ENCODE assay signal across 1 cellular context in the genomic region with DNA sequence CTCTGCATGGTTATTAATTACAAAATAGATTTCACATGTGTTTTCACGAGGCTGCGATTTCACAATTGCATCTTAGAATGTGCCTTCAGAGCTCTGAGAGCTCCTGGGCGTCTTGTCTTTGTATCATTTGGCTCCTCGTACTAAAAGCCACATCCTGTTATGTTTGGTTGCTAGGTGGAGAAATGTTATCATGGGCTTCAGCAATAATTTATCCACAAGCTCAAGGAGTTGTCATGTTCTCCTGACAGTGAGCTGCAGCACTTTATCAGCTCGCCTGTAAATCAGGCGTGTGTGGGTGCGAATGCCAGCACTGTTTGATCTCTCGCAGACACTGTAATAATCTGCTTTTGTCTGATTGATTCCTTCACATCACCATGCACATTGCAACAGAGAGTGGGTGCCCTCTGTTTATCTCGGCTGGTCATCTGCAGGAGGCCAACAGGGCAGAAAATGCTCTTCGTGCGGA.
A peak's percentile ranks its signal among the peaks of the same experiment; 100 is the strongest.
TF ChIP-seq lines count a peak whose summit lies in the region.

No MANE protein-coding gene starts in this region.

TF ChIP-seq in K562, 482 proteins besides CTCF, POLR2A, EP300 and RAD21 (continued from another document):
- TF ChIP-seq, protein P1, sequence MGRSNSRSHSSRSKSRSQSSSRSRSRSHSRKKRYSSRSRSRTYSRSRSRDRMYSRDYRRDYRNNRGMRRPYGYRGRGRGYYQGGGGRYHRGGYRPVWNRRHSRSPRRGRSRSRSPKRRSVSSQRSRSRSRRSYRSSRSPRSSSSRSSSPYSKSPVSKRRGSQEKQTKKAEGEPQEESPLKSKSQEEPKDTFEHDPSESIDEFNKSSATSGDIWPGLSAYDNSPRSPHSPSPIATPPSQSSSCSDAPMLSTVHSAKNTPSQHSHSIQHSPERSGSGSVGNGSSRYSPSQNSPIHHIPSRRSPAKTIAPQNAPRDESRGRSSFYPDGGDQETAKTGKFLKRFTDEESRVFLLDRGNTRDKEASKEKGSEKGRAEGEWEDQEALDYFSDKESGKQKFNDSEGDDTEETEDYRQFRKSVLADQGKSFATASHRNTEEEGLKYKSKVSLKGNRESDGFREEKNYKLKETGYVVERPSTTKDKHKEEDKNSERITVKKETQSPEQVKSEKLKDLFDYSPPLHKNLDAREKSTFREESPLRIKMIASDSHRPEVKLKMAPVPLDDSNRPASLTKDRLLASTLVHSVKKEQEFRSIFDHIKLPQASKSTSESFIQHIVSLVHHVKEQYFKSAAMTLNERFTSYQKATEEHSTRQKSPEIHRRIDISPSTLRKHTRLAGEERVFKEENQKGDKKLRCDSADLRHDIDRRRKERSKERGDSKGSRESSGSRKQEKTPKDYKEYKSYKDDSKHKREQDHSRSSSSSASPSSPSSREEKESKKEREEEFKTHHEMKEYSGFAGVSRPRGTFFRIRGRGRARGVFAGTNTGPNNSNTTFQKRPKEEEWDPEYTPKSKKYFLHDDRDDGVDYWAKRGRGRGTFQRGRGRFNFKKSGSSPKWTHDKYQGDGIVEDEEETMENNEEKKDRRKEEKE (IDR thresholded peaks at IDR 0.05; ENCODE audit: borderline replicate concordance in 1 of 2, control insufficient read depth in 1 of 2, low read depth in 2 of 2, low read length in 1 of 2): no peak
- TF ChIP-seq DNMT1 (IDR thresholded peaks at IDR 0.05): no peak
- TF ChIP-seq C11orf30 (IDR thresholded peaks at IDR 0.05; ENCODE audit: low read depth): no peak
- TF ChIP-seq CBFA2T2 (conservative IDR thresholded peaks at IDR 0.05): peak; percentile 58
- TF ChIP-seq, protein P2, sequence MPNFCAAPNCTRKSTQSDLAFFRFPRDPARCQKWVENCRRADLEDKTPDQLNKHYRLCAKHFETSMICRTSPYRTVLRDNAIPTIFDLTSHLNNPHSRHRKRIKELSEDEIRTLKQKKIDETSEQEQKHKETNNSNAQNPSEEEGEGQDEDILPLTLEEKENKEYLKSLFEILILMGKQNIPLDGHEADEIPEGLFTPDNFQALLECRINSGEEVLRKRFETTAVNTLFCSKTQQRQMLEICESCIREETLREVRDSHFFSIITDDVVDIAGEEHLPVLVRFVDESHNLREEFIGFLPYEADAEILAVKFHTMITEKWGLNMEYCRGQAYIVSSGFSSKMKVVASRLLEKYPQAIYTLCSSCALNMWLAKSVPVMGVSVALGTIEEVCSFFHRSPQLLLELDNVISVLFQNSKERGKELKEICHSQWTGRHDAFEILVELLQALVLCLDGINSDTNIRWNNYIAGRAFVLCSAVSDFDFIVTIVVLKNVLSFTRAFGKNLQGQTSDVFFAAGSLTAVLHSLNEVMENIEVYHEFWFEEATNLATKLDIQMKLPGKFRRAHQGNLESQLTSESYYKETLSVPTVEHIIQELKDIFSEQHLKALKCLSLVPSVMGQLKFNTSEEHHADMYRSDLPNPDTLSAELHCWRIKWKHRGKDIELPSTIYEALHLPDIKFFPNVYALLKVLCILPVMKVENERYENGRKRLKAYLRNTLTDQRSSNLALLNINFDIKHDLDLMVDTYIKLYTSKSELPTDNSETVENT (CRISPR knock-in tag; IDR thresholded peaks at IDR 0.05): no peak
- TF ChIP-seq BRCA1 (IDR thresholded peaks at IDR 0.05): no peak
- no peak for TF ChIP-seq BRCA1 (CRISPR knock-in tag; IDR thresholded peaks at IDR 0.05)
- peak; percentile 97 for TF ChIP-seq MEIS2 (IDR thresholded peaks at IDR 0.05; ENCODE audit: partially characterized antibody)
- TF ChIP-seq, protein P3, sequence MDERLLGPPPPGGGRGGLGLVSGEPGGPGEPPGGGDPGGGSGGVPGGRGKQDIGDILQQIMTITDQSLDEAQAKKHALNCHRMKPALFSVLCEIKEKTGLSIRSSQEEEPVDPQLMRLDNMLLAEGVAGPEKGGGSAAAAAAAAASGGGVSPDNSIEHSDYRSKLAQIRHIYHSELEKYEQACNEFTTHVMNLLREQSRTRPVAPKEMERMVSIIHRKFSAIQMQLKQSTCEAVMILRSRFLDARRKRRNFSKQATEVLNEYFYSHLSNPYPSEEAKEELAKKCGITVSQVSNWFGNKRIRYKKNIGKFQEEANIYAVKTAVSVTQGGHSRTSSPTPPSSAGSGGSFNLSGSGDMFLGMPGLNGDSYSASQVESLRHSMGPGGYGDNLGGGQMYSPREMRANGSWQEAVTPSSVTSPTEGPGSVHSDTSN (CRISPR knock-in tag; IDR thresholded peaks at IDR 0.05; ENCODE audit: low read depth): 0 out of 2 replicates have a peak, but pooled peaks have one; percentile 26
- TF ChIP-seq, protein P3 (tag; conservative IDR thresholded peaks at IDR 0.05; ENCODE audit: low read depth): peak; percentile 94
- no peak for TF ChIP-seq CREB1 (IDR thresholded peaks at IDR 0.05)
- no peak for TF ChIP-seq CREB1 (CRISPR knock-in tag; IDR thresholded peaks at IDR 0.05)
- no peak for TF ChIP-seq ZSCAN32 (CRISPR knock-in tag; IDR thresholded peaks at IDR 0.05)
- TF ChIP-seq HNRNPH1 (optimal IDR thresholded peaks at IDR 0.05; ENCODE audit: low read depth, low read length): no peak
- TF ChIP-seq ZNF431 (CRISPR knock-in tag; IDR thresholded peaks at IDR 0.05): no peak
- TF ChIP-seq ZNF316 (IDR thresholded peaks at IDR 0.05): no peak
- TF ChIP-seq ATF7 (IDR thresholded peaks at IDR 0.05): no peak
- TF ChIP-seq, protein P4, sequence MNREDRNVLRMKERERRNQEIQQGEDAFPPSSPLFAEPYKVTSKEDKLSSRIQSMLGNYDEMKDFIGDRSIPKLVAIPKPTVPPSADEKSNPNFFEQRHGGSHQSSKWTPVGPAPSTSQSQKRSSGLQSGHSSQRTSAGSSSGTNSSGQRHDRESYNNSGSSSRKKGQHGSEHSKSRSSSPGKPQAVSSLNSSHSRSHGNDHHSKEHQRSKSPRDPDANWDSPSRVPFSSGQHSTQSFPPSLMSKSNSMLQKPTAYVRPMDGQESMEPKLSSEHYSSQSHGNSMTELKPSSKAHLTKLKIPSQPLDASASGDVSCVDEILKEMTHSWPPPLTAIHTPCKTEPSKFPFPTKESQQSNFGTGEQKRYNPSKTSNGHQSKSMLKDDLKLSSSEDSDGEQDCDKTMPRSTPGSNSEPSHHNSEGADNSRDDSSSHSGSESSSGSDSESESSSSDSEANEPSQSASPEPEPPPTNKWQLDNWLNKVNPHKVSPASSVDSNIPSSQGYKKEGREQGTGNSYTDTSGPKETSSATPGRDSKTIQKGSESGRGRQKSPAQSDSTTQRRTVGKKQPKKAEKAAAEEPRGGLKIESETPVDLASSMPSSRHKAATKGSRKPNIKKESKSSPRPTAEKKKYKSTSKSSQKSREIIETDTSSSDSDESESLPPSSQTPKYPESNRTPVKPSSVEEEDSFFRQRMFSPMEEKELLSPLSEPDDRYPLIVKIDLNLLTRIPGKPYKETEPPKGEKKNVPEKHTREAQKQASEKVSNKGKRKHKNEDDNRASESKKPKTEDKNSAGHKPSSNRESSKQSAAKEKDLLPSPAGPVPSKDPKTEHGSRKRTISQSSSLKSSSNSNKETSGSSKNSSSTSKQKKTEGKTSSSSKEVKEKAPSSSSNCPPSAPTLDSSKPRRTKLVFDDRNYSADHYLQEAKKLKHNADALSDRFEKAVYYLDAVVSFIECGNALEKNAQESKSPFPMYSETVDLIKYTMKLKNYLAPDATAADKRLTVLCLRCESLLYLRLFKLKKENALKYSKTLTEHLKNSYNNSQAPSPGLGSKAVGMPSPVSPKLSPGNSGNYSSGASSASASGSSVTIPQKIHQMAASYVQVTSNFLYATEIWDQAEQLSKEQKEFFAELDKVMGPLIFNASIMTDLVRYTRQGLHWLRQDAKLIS (CRISPR knock-in tag; IDR thresholded peaks at IDR 0.05): no peak
- TF ChIP-seq TAF7 (tag; IDR thresholded peaks at IDR 0.05): no peak
- TF ChIP-seq ZC3H4 (CRISPR knock-in tag; IDR thresholded peaks at IDR 0.05; ENCODE audit: borderline replicate concordance): no peak
- TF ChIP-seq MTA2 (IDR thresholded peaks at IDR 0.05; ENCODE audit: low read depth): no peak
- no peak for TF ChIP-seq HMG20B (CRISPR knock-in tag; IDR thresholded peaks at IDR 0.05)
- TF ChIP-seq KDM1A (IDR thresholded peaks at IDR 0.05): no peak
- TF ChIP-seq NBN (IDR thresholded peaks at IDR 0.05; ENCODE audit: low read depth): no peak
- TF ChIP-seq, protein P5, sequence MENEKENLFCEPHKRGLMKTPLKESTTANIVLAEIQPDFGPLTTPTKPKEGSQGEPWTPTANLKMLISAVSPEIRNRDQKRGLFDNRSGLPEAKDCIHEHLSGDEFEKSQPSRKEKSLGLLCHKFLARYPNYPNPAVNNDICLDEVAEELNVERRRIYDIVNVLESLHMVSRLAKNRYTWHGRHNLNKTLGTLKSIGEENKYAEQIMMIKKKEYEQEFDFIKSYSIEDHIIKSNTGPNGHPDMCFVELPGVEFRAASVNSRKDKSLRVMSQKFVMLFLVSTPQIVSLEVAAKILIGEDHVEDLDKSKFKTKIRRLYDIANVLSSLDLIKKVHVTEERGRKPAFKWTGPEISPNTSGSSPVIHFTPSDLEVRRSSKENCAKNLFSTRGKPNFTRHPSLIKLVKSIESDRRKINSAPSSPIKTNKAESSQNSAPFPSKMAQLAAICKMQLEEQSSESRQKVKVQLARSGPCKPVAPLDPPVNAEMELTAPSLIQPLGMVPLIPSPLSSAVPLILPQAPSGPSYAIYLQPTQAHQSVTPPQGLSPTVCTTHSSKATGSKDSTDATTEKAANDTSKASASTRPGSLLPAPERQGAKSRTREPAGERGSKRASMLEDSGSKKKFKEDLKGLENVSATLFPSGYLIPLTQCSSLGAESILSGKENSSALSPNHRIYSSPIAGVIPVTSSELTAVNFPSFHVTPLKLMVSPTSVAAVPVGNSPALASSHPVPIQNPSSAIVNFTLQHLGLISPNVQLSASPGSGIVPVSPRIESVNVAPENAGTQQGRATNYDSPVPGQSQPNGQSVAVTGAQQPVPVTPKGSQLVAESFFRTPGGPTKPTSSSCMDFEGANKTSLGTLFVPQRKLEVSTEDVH (IDR thresholded peaks at IDR 0.05; ENCODE audit: low read depth, partially characterized antibody): no peak
- no peak for TF ChIP-seq KLF1 (tag; IDR thresholded peaks at IDR 0.05)
- TF ChIP-seq HNRNPLL (IDR thresholded peaks at IDR 0.05; ENCODE audit: low read depth, low read length, poor library complexity, severe bottlenecking): no peak
- TF ChIP-seq SLC30A9 (CRISPR knock-in tag; IDR thresholded peaks at IDR 0.05): no peak
- TF ChIP-seq ETV1 (tag; conservative IDR thresholded peaks at IDR 0.05; ENCODE audit: low read depth): peak; percentile 84
- TF ChIP-seq ZNF696 (CRISPR knock-in tag; conservative IDR thresholded peaks at IDR 0.05): no peak
- no peak for TF ChIP-seq ZNF239 (CRISPR knock-in tag; IDR thresholded peaks at IDR 0.05)
- TF ChIP-seq, protein P6, sequence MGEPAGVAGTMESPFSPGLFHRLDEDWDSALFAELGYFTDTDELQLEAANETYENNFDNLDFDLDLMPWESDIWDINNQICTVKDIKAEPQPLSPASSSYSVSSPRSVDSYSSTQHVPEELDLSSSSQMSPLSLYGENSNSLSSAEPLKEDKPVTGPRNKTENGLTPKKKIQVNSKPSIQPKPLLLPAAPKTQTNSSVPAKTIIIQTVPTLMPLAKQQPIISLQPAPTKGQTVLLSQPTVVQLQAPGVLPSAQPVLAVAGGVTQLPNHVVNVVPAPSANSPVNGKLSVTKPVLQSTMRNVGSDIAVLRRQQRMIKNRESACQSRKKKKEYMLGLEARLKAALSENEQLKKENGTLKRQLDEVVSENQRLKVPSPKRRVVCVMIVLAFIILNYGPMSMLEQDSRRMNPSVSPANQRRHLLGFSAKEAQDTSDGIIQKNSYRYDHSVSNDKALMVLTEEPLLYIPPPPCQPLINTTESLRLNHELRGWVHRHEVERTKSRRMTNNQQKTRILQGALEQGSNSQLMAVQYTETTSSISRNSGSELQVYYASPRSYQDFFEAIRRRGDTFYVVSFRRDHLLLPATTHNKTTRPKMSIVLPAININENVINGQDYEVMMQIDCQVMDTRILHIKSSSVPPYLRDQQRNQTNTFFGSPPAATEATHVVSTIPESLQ (CRISPR knock-in tag; IDR thresholded peaks at IDR 0.05): no peak
